Comparison of ENCODE assay signal across 20 cellular contexts in genomic region chr2:113797237-113797636, GRCh38. TPM values are rescaled to one million over a fixed set of nuclear protein-coding genes. Genes with fewer than 3 reads are reported as not detected.
DNase-seq lines count a peak whose midpoint lies in the region; ATAC-seq, FAIRE-seq and TF ChIP-seq lines count a peak whose summit lies in the region.
"Had no signal": no experiment of that assay in that cellular context is flagged by ENCODE, and none has a peak within 500 bp of the region (broad histone marks: within the 10 kb centered on the region; RNA-seq: fewer than 3 reads in every experiment).

No MANE protein-coding gene starts in this region.

- H3K79me2 ChIP-seq in HepG2 (ENCODE audit: insufficient read depth, low read length) (no peaks in the 10 kb centered on the region), GM23248 (ENCODE audit: insufficient read depth) (no peaks in the 10 kb centered on the region), K562 (ENCODE audit: control insufficient read depth, insufficient read depth, low read length) (no peaks in the 10 kb centered on the region)

- ATAC-seq in HepG2 (no peak), right lobe of liver (no peak), K562 (no peak), HG03135 (IDR thresholded peaks at IDR 0.05; ENCODE audit: unreplicated experiment) (no peak)
- ATAC-seq: CD8-positive, alpha-beta T cell; HCT116 had no signal

- TF ChIP-seq RAD21 in HepG2 (CRISPR knock-in tag; IDR thresholded peaks at IDR 0.05) (no peak), K562 (CRISPR knock-in tag; conservative IDR thresholded peaks at IDR 0.05 in 1 of 2, IDR thresholded peaks at IDR 0.05 in 1 of 2) (no peak)

- TF ChIP-seq EP300 in HepG2 (IDR thresholded peaks at IDR 0.05; ENCODE audit: low read depth in 2 of 2, low read length in 2 of 2): no peak
- TF ChIP-seq EP300 in HepG2 (CRISPR knock-in tag; IDR thresholded peaks at IDR 0.05; ENCODE audit: borderline replicate concordance): no peak
- no peak for TF ChIP-seq EP300 in K562 (IDR thresholded peaks at IDR 0.05; ENCODE audit: low read length)

- no peaks in the 10 kb centered on the region for H3K9me1 ChIP-seq in K562 (ENCODE audit: control insufficient read depth, insufficient read depth, low read length)

- FAIRE-seq in HepG2 (lab: Jason Lieb, UNC) (no peak), K562 (lab: Jason Lieb, UNC) (no peak)
- FAIRE-seq: GM12891, GM18507, H1 had no signal

- H3K27ac ChIP-seq in HepG2 (ENCODE audit: extremely low read length, insufficient read depth, low read length) (no peak overlapping the region), right lobe of liver (no peak overlapping the region), GM23248 (no peak overlapping the region), K562 (ENCODE audit: extremely low read depth, low read depth, low read length) (no peak overlapping the region)
- H3K27ac ChIP-seq: BLaER1, C4-2B had no signal

- H3K36me3 ChIP-seq in HepG2 (replicated peaks in 1 of 2; ENCODE audit: control insufficient read depth in 1 of 2, insufficient read depth in 2 of 2, low read length in 2 of 2): no peaks in the 10 kb centered on the region
- no peaks in the 10 kb centered on the region for H3K36me3 ChIP-seq in right lobe of liver
- H3K36me3 ChIP-seq in GM23248 (ENCODE audit: low read depth): no peaks in the 10 kb centered on the region
- no peaks in the 10 kb centered on the region for H3K36me3 ChIP-seq in K562 (ENCODE audit: control insufficient read depth, insufficient read depth, low read length)
- H3K36me3 ChIP-seq: BLaER1 had no signal

- H3K27me3 ChIP-seq in HepG2 (ENCODE audit: control insufficient read depth in 1 of 2, insufficient read depth in 2 of 2, low read length in 2 of 2) (0 out of 5 replicates have a peak, but pooled peaks cover 0 to 3% of the 10 kb centered on the region in 2 experiments), right lobe of liver (no peaks in the 10 kb centered on the region), GM23248 (replicated peaks; ENCODE audit: insufficient read depth) (no peaks in the 10 kb centered on the region), K562 (ENCODE audit: control insufficient read depth in 2 of 2, insufficient read depth in 2 of 2, low read length in 2 of 2) (peaks cover 5 to 24% of the 10 kb centered on the region in 2 experiments; a peak in 4 of 5 replicates)
- H3K27me3 ChIP-seq: BLaER1 had no signal

- H3K4me3 ChIP-seq in HepG2 (replicated peaks in 1 of 3; ENCODE audit: insufficient read depth in 1 of 3, low read depth in 2 of 3, low read length in 3 of 3): no peak overlapping the region
- no peak overlapping the region for H3K4me3 ChIP-seq in right lobe of liver
- no peak overlapping the region for H3K4me3 ChIP-seq in GM23248
- no peak overlapping the region for H3K4me3 ChIP-seq in K562
- H3K4me3 ChIP-seq: BLaER1 had no signal

- BruUV-seq in HepG2 (replicated peaks; lab: Mats Ljungman, UMichigan) (no TSS peak), K562 (replicated peaks; lab: Mats Ljungman, UMichigan) (no TSS peak)

- H3K9ac ChIP-seq in HepG2 (ENCODE audit: insufficient read depth, low read depth, low read length): no peak overlapping the region
- no peak overlapping the region for H3K9ac ChIP-seq in GM23248
- no peak overlapping the region for H3K9ac ChIP-seq in K562 (ENCODE audit: insufficient read depth in 1 of 2, low read depth in 2 of 2, low read length in 2 of 2)
- H3K9ac ChIP-seq: BLaER1 had no signal

- WGBS in HepG2 (ENCODE audit: low lambda C conversion rate): 27% methylated on average over 2 of the region's 2 CpGs
- WGBS in right lobe of liver (ENCODE audit: insufficient coverage, low coverage, low lambda C conversion rate, missing lambda C conversion rate): 38% methylated on average over 2 of the region's 2 CpGs
- 30 to 35% methylated on average over 2 of the region's 2 CpGs for WGBS in GM23248 (ENCODE audit: low coverage in 1 of 2, low lambda C conversion rate in 2 of 2, missing lambda C conversion rate in 2 of 2), 2 experiments
- WGBS in K562 (ENCODE audit: insufficient coverage, low coverage, missing lambda C conversion rate): 0% methylated on average over 2 of the region's 2 CpGs

- no peaks in the 10 kb centered on the region for H3K9me3 ChIP-seq in HepG2 (ENCODE audit: low read length)
- no peaks in the 10 kb centered on the region for H3K9me3 ChIP-seq in right lobe of liver
- no peaks in the 10 kb centered on the region for H3K9me3 ChIP-seq in GM23248 (ENCODE audit: low read depth)
- no peaks in the 10 kb centered on the region for H3K9me3 ChIP-seq in K562 (replicated peaks; ENCODE audit: control insufficient read depth, insufficient read depth, low read depth, low read length)
- H3K9me3 ChIP-seq: BLaER1 had no signal

- CTCF ChIA-PET in HepG2 (lab: Yijun Ruan, JAX; ENCODE audit: low intra/inter-chr PET ratio, low total read pairs) (no interaction called here), K562 (lab: Yijun Ruan, JAX; ENCODE audit: low intra/inter-chr PET ratio) (no interaction called here)

- no peaks in the 10 kb centered on the region for H3K9me2 ChIP-seq in GM23248 (ENCODE audit: insufficient read depth)

- H4K20me1 ChIP-seq in HepG2 (ENCODE audit: insufficient read depth, low read length) (no peaks in the 10 kb centered on the region), GM23248 (ENCODE audit: insufficient read depth) (no peaks in the 10 kb centered on the region), K562 (replicated peaks; ENCODE audit: control insufficient read depth, insufficient read depth, low read length) (no peaks in the 10 kb centered on the region)
- H4K20me1 ChIP-seq: BLaER1 had no signal

- H3K4me1 ChIP-seq in HepG2 (ENCODE audit: insufficient read depth, low read length) (peaks cover 12% of the 10 kb centered on the region), right lobe of liver (no peaks in the 10 kb centered on the region), GM23248 (ENCODE audit: insufficient read depth) (no peaks in the 10 kb centered on the region), K562 (replicated peaks in 1 of 2; ENCODE audit: control insufficient read depth in 2 of 2, insufficient read depth in 2 of 2, low read length in 2 of 2) (no peaks in the 10 kb centered on the region; a peak in 1 of 5 replicates)

- TF ChIP-seq POLR2A in HepG2 (IDR thresholded peaks at IDR 0.05; ENCODE audit: insufficient read depth in 1 of 2, low read depth in 2 of 2, low read length in 2 of 2) (no peak), right lobe of liver (IDR thresholded peaks at IDR 0.05) (no peak), K562 (conservative IDR thresholded peaks at IDR 0.05) (no peak)

- in situ Hi-C loops in HepG2 (cut with HindIII; ENCODE audit: extremely low pct_ligation_motif_present, low pct_unique_long_range_greater_than_20kb) (no loop called here), GM23248 (cut with MboI) (no loop called here), K562 (cut with MboI) (no loop called here)

- TF ChIP-seq CTCF in HepG2 (CRISPR knock-in tag; IDR thresholded peaks at IDR 0.05) (no peak), right lobe of liver (IDR thresholded peaks at IDR 0.05) (no peak), K562 (IDR thresholded peaks at IDR 0.05 in 2 of 3, conservative IDR thresholded peaks at IDR 0.05 in 1 of 3; ENCODE audit: insufficient read depth in 2 of 3, low read depth in 1 of 3, low read length in 3 of 3) (no peak)

- DNase-seq in HepG2 (ENCODE audit: low spot score) (no peak), right lobe of liver (no peak), GM23248 (peak; percentile 1), K562 (ENCODE audit: extremely low read depth in 1 of 4, low spot score in 3 of 4) (no peak), HCEC 1CT (no peak)
- DNase-seq in stimulated activated naive CD4-positive, alpha-beta T cell treated with Interleukin-2 at 50 U/mL for 16 hours (lab: John Stamatoyannopoulos, UW): no peak
- DNase-seq: 8988T; CD4-positive, CD25-positive, alpha-beta regulatory T cell; CD8-positive, alpha-beta T cell; DMS53; DMS79 treated with DMSO at 0.1 percent for 48 hours; GF-D8; H7 had no signal

- intact Hi-C loops in HepG2 (cut with micrococcal nuclease; ENCODE audit: unreplicated experiment) (no loop called here), right lobe of liver (cut with DNase I) (no loop called here), K562 (cut with micrococcal nuclease) (no loop called here)

- POLR2A ChIA-PET in HepG2 (lab: Yijun Ruan, JAX): no interaction called here
- POLR2A ChIA-PET in K562 (lab: Yijun Ruan, JAX): interaction anchor here (1.0 kb wide), 1 partner anchor 11 kb away, joined by 3 read pairs; no protein-coding TSS in a partner anchor

- H2AFZ ChIP-seq in HepG2 (ENCODE audit: low read length): no peak overlapping the region
- H2AFZ ChIP-seq in GM23248: no peak overlapping the region
- H2AFZ ChIP-seq in K562 (ENCODE audit: low read depth, low read length): no peak overlapping the region

- no peaks in the 10 kb centered on the region for H3F3A ChIP-seq in GM23248 (ENCODE audit: insufficient read depth)

- H3K4me2 ChIP-seq in HepG2 (ENCODE audit: low read depth, low read length): no peak overlapping the region
- no peak overlapping the region for H3K4me2 ChIP-seq in GM23248 (ENCODE audit: unreplicated experiment)
- H3K4me2 ChIP-seq in K562 (ENCODE audit: insufficient read depth, low read length): no peak overlapping the region
- H3K4me2 ChIP-seq: BLaER1 had no signal

RNA-seq across cellular contexts. Expression of gene SLC35F5, which starts 40.8 kb away (rescaled TPM):
- total RNA-seq in HepG2 (2016; rRNA removed; fragmentation: Illumina TruSeq; extraction: Trizol): 121 and 174 TPM in 2 replicates
- total RNA-seq in HepG2 (2016; cell fraction: cytosol; rRNA removed; fragmentation: Illumina TruSeq; extraction: Trizol; ENCODE audit: low read depth): 40.5 and 41.4 TPM in 2 replicates
- 122 and 176 TPM in 2 replicates for total RNA-seq in HepG2 (2016; cell fraction: insoluble cytoplasmic fraction; rRNA removed; fragmentation: Illumina TruSeq; extraction: Trizol)
- 98.6 and 102 TPM in 2 replicates for total RNA-seq in HepG2 (2016; cell fraction: membrane; rRNA removed; fragmentation: Illumina TruSeq; extraction: Trizol)
- 219 and 225 TPM in 2 replicates for total RNA-seq in HepG2 (2016; cell fraction: nucleus; rRNA removed; fragmentation: Illumina TruSeq; extraction: Trizol)
- 122 and 139 TPM in 2 replicates for polyA plus RNA-seq in HepG2 (2011; rRNA removed)
- 38.4 and 82.6 TPM in 2 replicates for polyA plus RNA-seq in HepG2 (2011; cell fraction: cytosol; rRNA removed)
- polyA plus RNA-seq in HepG2 (2011; cell fraction: nucleus; rRNA removed): 55.3 and 71.4 TPM in 2 replicates
- polyA plus RNA-seq in HepG2 (2012): 80.5 and 107 TPM in 2 replicates
- 26.2 and 34.6 TPM in 2 replicates for polyA plus RNA-seq in HepG2 (2016; cell fraction: cytosol; fragmentation: Illumina TruSeq; extraction: Trizol; ENCODE audit: low read depth)
- 84.8 and 91.3 TPM in 2 replicates for polyA plus RNA-seq in HepG2 (2016; cell fraction: insoluble cytoplasmic fraction; fragmentation: Illumina TruSeq; extraction: Trizol; ENCODE audit: low read depth)
- 61.9 and 66.5 TPM in 2 replicates for polyA plus RNA-seq in HepG2 (2016; cell fraction: membrane; fragmentation: Illumina TruSeq; extraction: Trizol; ENCODE audit: low read depth)
- 169 and 172 TPM in 2 replicates for polyA plus RNA-seq in HepG2 (2016; cell fraction: nucleus; fragmentation: Illumina TruSeq; extraction: Trizol; ENCODE audit: insufficient read depth, low read depth)
- 38.8 and 135 TPM in 2 replicates for polyA minus RNA-seq in HepG2 (2011; rRNA and poly(A)+ RNA removed; ENCODE audit: low replicate concordance)
- polyA minus RNA-seq in HepG2 (2011; cell fraction: cytosol; rRNA and poly(A)+ RNA removed): 123 and 165 TPM in 2 replicates
- 338 and 403 TPM in 2 replicates for polyA minus RNA-seq in HepG2 (2011; cell fraction: nucleus; rRNA and poly(A)+ RNA removed)
- 10 to 100 TPM; 33.2 to 50.0 (median 40.6) TPM for total RNA-seq in right lobe of liver
- total RNA-seq in GM23248 (2014; rRNA removed; shearing (Covaris generic)): 129 and 146 TPM in 2 replicates
- polyA plus RNA-seq in GM23248 (2016; fragmentation: Nextera tagmentation; extraction: Ambion mirVana): 97.0 and 101 TPM in 2 replicates
- 83.3 and 173 TPM in 2 replicates for total RNA-seq in K562 (2011; cell fraction: chromatin; rRNA removed; ENCODE audit: low replicate concordance)
- 52.5 and 55.1 TPM in 2 replicates for total RNA-seq in K562 (2011; cell fraction: nucleolus; rRNA removed)
- 101 and 197 TPM in 2 replicates for total RNA-seq in K562 (2011; cell fraction: nucleoplasm; rRNA removed)
- 26.4 and 27.6 TPM in 2 replicates for total RNA-seq in K562 (2014; rRNA removed)
- 46.4 and 52.4 TPM in 2 replicates for total RNA-seq in K562 (2014; rRNA removed; fragmentation: Illumina TruSeq; extraction: Trizol)
- 44.9 and 45.5 TPM in 2 replicates for total RNA-seq in K562 (2015; rRNA removed; fragmentation: Illumina TruSeq; extraction: Trizol)
- 32.3 and 32.9 TPM in 2 replicates for total RNA-seq in K562 (2021)
- polyA plus RNA-seq in K562 (2011; rRNA removed): 36.8 and 50.7 TPM in 2 replicates
- 13.2 and 19.2 TPM in 2 replicates for polyA plus RNA-seq in K562 (2011; cell fraction: cytosol; rRNA removed)
- 27.4 and 38.1 TPM in 2 replicates for polyA plus RNA-seq in K562 (2011; cell fraction: nucleus; rRNA removed)
- 13.1 and 14.0 TPM in 2 replicates for polyA plus RNA-seq in K562 (2012)
- polyA plus RNA-seq in K562 (2014; fragmentation: Illumina TruSeq; extraction: Trizol): 28.6 and 30.5 TPM in 2 replicates
- polyA plus RNA-seq in K562 (2014; fragmentation: Nextera tagmentation; extraction: Ambion mirVana): 1 to 10 TPM; 4.9 to 7.4 TPM
- polyA plus RNA-seq in K562 (2014; rRNA removed): 21.3 and 22.7 TPM in 2 replicates
- 77.0 and 85.0 TPM in 2 replicates for polyA minus RNA-seq in K562 (2011; rRNA and poly(A)+ RNA removed)
- polyA minus RNA-seq in K562 (2011; cell fraction: cytosol; rRNA and poly(A)+ RNA removed): 31.1 and 45.5 TPM in 2 replicates
- polyA minus RNA-seq in K562 (2011; cell fraction: nucleus; rRNA and poly(A)+ RNA removed): 59.1 and 92.5 TPM in 2 replicates

Comparison
In these comparisons a context has a peak if more than half of its experiments do, and no peak if none do; other contexts are left out.
1. Of the 241 proteins assayed by ChIP-seq in both HepG2 and K562: peak only in HepG2: MAFF and MAFK; only in K562: none; in both: none; in neither: 239.